26 cellular contexts compared by ENCODE assay signal in the genomic region with DNA sequence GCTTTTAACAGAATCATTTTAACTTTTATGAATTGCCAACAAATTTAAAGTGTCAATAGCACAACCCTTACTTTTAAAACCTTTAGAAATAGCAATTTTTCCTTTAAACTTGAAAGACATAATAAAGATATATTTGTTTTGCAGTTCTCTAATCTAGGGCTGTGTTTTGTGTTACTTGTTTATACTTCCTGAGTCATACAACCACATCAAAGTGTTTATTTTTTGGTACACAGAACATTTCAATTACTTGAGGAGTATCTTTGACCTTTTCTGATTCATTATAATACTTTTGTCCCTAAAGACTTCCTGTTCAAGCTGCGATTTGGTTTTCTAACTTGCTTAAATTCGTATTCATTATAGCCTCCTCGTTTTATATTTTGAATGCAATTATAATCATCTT. TPM values are rescaled to one million over a fixed set of nuclear protein-coding genes. Genes with fewer than 3 reads are reported as not detected.
A peak's percentile ranks its signal among the peaks of the same experiment; 100 is the strongest.
DNase-seq lines count a peak whose midpoint lies in the region; ATAC-seq, FAIRE-seq and TF ChIP-seq lines count a peak whose summit lies in the region.
"Had no signal": no experiment of that assay in that cellular context is flagged by ENCODE, and none has a peak within 500 bp of the region (broad histone marks: within the 10 kb centered on the region; RNA-seq: fewer than 3 reads in every experiment).

No MANE protein-coding gene starts in this region.

- TF ChIP-seq CTCF in endothelial cell of umbilical vein (IDR thresholded peaks at IDR 0.05; ENCODE audit: extremely low read depth in 1 of 2, insufficient read depth in 1 of 2, low read depth in 1 of 2, low read length in 2 of 2), result no peak

- no peak for TF ChIP-seq POLR2A in endothelial cell of umbilical vein (IDR thresholded peaks at IDR 0.05; ENCODE audit: low read depth, low read length)

- no peaks in the 10 kb centered on the region for H3K9me1 ChIP-seq in endothelial cell of umbilical vein (replicated peaks; ENCODE audit: control insufficient read depth, extremely low read depth, insufficient read depth, low read length)

- H3K9me3 ChIP-seq in endothelial cell of umbilical vein (replicated peaks; ENCODE audit: control insufficient read depth, insufficient read depth, low read length), result no peaks in the 10 kb centered on the region
- H3K9me3 ChIP-seq: BLaER1, body of pancreas, testis had no signal

- peaks cover 4% of the 10 kb centered on the region for H3K4me1 ChIP-seq in endothelial cell of umbilical vein (ENCODE audit: control insufficient read depth, extremely low read depth, insufficient read depth, low read length)
- H3K4me1 ChIP-seq: body of pancreas had no signal

- no peak overlapping the region for H3K27ac ChIP-seq in endothelial cell of umbilical vein (ENCODE audit: insufficient read depth, low read depth, low read length)
- H3K27ac ChIP-seq: BLaER1, body of pancreas, KMS-11, testis had no signal

- ATAC-seq in activated CD8-positive, alpha-beta memory T cell treated with anti-CD3 and anti-CD28 coated beads, Interleukin-2, amount 10 ng/mL, durations not matched to agents 7 days and 5 days, result no peak
- ATAC-seq in T-cell (replicated peaks in 1 of 4), result no peak
- ATAC-seq in stimulated activated effector memory CD8-positive, alpha-beta T cell treated with anti-CD3 and anti-CD28 coated beads, Interleukin-12 subunit alpha, Interleukin-12 subunit beta, amount 100 ng/mL, for 72 hours, result peak; percentile 46
- ATAC-seq: activated T-cell treated with anti-CD3 and anti-CD28 coated beads, Interleukin-2, amount 50 U/mL, for 4 hours; body of pancreas; naive thymus-derived CD4-positive, alpha-beta T cell; sciatic nerve; WTC11 had no signal

- H3K4me3 ChIP-seq in endothelial cell of umbilical vein (replicated peaks in 1 of 3; ENCODE audit: insufficient read depth in 1 of 3, low read depth in 1 of 3, low read length in 3 of 3), result no peak overlapping the region
- H3K4me3 ChIP-seq: BLaER1, body of pancreas, testis had no signal

- H3K79me2 ChIP-seq in endothelial cell of umbilical vein (ENCODE audit: control insufficient read depth, insufficient read depth, low read length), result no peaks in the 10 kb centered on the region

- no peak for DNase-seq in activated CD8-positive, alpha-beta memory T cell treated with anti-CD3 and anti-CD28 coated beads, Interleukin-2, amount 10 ng/mL, durations not matched to agents 7 days and 5 days
- DNase-seq in activated CD8-positive, alpha-beta memory T cell treated with anti-CD3 and anti-CD28 coated beads, Interleukin-2, amount 50 U/mL, for 48 hours, result no peak
- no peak for DNase-seq in T-cell
- DNase-seq in endothelial cell of umbilical vein (ENCODE audit: low read depth, low spot score), result no peak
- no peak for DNase-seq in stimulated activated effector memory CD8-positive, alpha-beta T cell treated with anti-CD3 and anti-CD28 coated beads, Interleukin-12 subunit alpha, Interleukin-12 subunit beta, amount 100 ng/mL, for 72 hours (ENCODE audit: low spot score in 2 of 2)
- no peak for DNase-seq in inferior parietal cortex (ENCODE audit: extremely low spot score)
- no peak for DNase-seq in NCI-H748 (lab: John Stamatoyannopoulos, UW; ENCODE audit: unreplicated experiment)
- no peak for DNase-seq in AG20443 (ENCODE audit: low spot score)
- DNase-seq: activated CD4-positive, alpha-beta memory T cell treated with anti-CD3 and anti-CD28 coated beads for 36 hours; activated naive CD4-positive, alpha-beta T cell treated with anti-CD3 and anti-CD28 coated beads, Interleukin-2, amount 10 ng/mL, durations not matched to agents 7 days and 5 days; activated T-cell treated with anti-CD3 and anti-CD28 coated beads, Interleukin-2, amount 50 U/mL, for 4 hours; body of pancreas; erythroblast; mesendoderm; naive thymus-derived CD4-positive, alpha-beta T cell; NCI-H1048; NCI-H2081 treated with DMSO at 0.1 percent for 48 hours; NCI-H446 treated with DMSO at 0.1 percent for 48 hours; NK-92 treated with Interleukin-12 subunit alpha and Interleukin-12 subunit beta, amount 100 ng/mL, for 24 hours; testis had no signal

- CTCF ChIA-PET in activated CD8-positive, alpha-beta memory T cell treated with anti-CD3 and anti-CD28 coated beads, Interleukin-2, amount 10 ng/mL, durations not matched to agents 7 days and 5 days (lab: Charles Lee), result interaction anchor here (0.7 to 1.2 kb wide), 2 partner anchors 12 to 14 kb away, joined by 3 to 4 read pairs; no protein-coding TSS in a partner anchor
- CTCF ChIA-PET in T-cell (lab: Charles Lee) (interaction anchor here in 1 of 2 donors (0.7 kb wide), 1 partner anchor 55 kb away, joined by 3 read pairs; no protein-coding TSS in a partner anchor), endothelial cell of umbilical vein (lab: Charles Lee) (interaction anchor here (1.6 kb wide), 1 partner anchor 10 kb away, joined by 3 read pairs; no protein-coding TSS in a partner anchor)

- H3K9ac ChIP-seq in endothelial cell of umbilical vein (replicated peaks; ENCODE audit: extremely low read depth, insufficient read depth, low read length), result no peak overlapping the region
- H3K9ac ChIP-seq: BLaER1, KMS-11 had no signal

- peaks cover 7% of the 10 kb centered on the region for H3K4me1 Mint-ChIP-seq in activated CD8-positive, alpha-beta memory T cell treated with anti-CD3 and anti-CD28 coated beads, Interleukin-2, amount 10 ng/mL, durations not matched to agents 7 days and 5 days
- H3K4me1 Mint-ChIP-seq in T-cell, result peaks cover 0 to 3% (median 2%) of the 10 kb centered on the region in 3 donors
- H3K4me1 Mint-ChIP-seq in stimulated activated effector memory CD8-positive, alpha-beta T cell treated with anti-CD3 and anti-CD28 coated beads, Interleukin-12 subunit alpha, Interleukin-12 subunit beta, amount 100 ng/mL, for 72 hours, result no peaks in the 10 kb centered on the region
- H3K4me1 Mint-ChIP-seq: activated naive CD4-positive, alpha-beta T cell treated with anti-CD3 and anti-CD28 coated beads, Interleukin-2, amount 10 ng/mL, durations not matched to agents 7 days and 5 days had no signal

- H3K36me3 Mint-ChIP-seq in activated CD8-positive, alpha-beta memory T cell treated with anti-CD3 and anti-CD28 coated beads, Interleukin-2, amount 10 ng/mL, durations not matched to agents 7 days and 5 days, result peaks cover 42% of the 10 kb centered on the region
- peaks cover 19% of the 10 kb centered on the region for H3K36me3 Mint-ChIP-seq in T-cell
- peaks cover 88% of the 10 kb centered on the region for H3K36me3 Mint-ChIP-seq in stimulated activated effector memory CD8-positive, alpha-beta T cell treated with anti-CD3 and anti-CD28 coated beads, Interleukin-12 subunit alpha, Interleukin-12 subunit beta, amount 100 ng/mL, for 72 hours

- no peaks in the 10 kb centered on the region for H3K27me3 Mint-ChIP-seq in activated CD8-positive, alpha-beta memory T cell treated with anti-CD3 and anti-CD28 coated beads, Interleukin-2, amount 10 ng/mL, durations not matched to agents 7 days and 5 days
- no peaks in the 10 kb centered on the region for H3K27me3 Mint-ChIP-seq in T-cell
- H3K27me3 Mint-ChIP-seq: activated CD4-positive, alpha-beta memory T cell treated with anti-CD3 and anti-CD28 coated beads for 36 hours; activated naive CD4-positive, alpha-beta T cell treated with anti-CD3 and anti-CD28 coated beads, Interleukin-2, amount 10 ng/mL, durations not matched to agents 7 days and 5 days; dendritic cell treated with granulocyte-macrophage colony-stimulating factor and Interleukin-4, amounts not matched to agents 40 ng/mL and 50 ng/mL, for 4 days; naive thymus-derived CD4-positive, alpha-beta T cell had no signal

- dilution Hi-C loops in endothelial cell of umbilical vein (cut with MboI; ENCODE audit: extremely low pct_ligation_motif_present, low sequenced_read_pairs), result no loop called here

- H3K27ac Mint-ChIP-seq in activated CD8-positive, alpha-beta memory T cell treated with anti-CD3 and anti-CD28 coated beads, Interleukin-2, amount 10 ng/mL, durations not matched to agents 7 days and 5 days, result peak overlapping the region; percentile 52
- H3K27ac Mint-ChIP-seq in T-cell, result peak overlapping the region; percentile 15 to 28
- no peak overlapping the region for H3K27ac Mint-ChIP-seq in stimulated activated effector memory CD8-positive, alpha-beta T cell treated with anti-CD3 and anti-CD28 coated beads, Interleukin-12 subunit alpha, Interleukin-12 subunit beta, amount 100 ng/mL, for 72 hours
- H3K27ac Mint-ChIP-seq: activated CD4-positive, alpha-beta memory T cell treated with anti-CD3 and anti-CD28 coated beads for 36 hours; activated naive CD4-positive, alpha-beta T cell treated with anti-CD3 and anti-CD28 coated beads, Interleukin-2, amount 10 ng/mL, durations not matched to agents 7 days and 5 days; dendritic cell treated with granulocyte-macrophage colony-stimulating factor and Interleukin-4, amounts not matched to agents 40 ng/mL and 50 ng/mL, for 4 days; T-helper 2 cell treated with Interferon-gamma antibody and Interleukin-4, amounts not matched to agents 5 μg/mL and 100 μg/mL, for 36 hours had no signal

- no peaks in the 10 kb centered on the region for H3K27me3 ChIP-seq in endothelial cell of umbilical vein (ENCODE audit: control insufficient read depth in 2 of 2, insufficient read depth in 2 of 2, low read length in 2 of 2)
- H3K27me3 ChIP-seq: BLaER1, body of pancreas, testis had no signal

- no TSS peak for BruUV-seq in endothelial cell of umbilical vein (replicated peaks; lab: Mats Ljungman, UMichigan)

- no peak overlapping the region for H3K4me3 Mint-ChIP-seq in activated CD8-positive, alpha-beta memory T cell treated with anti-CD3 and anti-CD28 coated beads, Interleukin-2, amount 10 ng/mL, durations not matched to agents 7 days and 5 days
- H3K4me3 Mint-ChIP-seq in T-cell, result no peak overlapping the region
- no peak overlapping the region for H3K4me3 Mint-ChIP-seq in stimulated activated effector memory CD8-positive, alpha-beta T cell treated with anti-CD3 and anti-CD28 coated beads, Interleukin-12 subunit alpha, Interleukin-12 subunit beta, amount 100 ng/mL, for 72 hours
- H3K4me3 Mint-ChIP-seq: activated CD4-positive, alpha-beta memory T cell treated with anti-CD3 and anti-CD28 coated beads for 36 hours; activated naive CD4-positive, alpha-beta T cell treated with anti-CD3 and anti-CD28 coated beads, Interleukin-2, amount 10 ng/mL, durations not matched to agents 7 days and 5 days; activated T-cell treated with anti-CD3 and anti-CD28 coated beads, Interleukin-2, amount 50 U/mL, for 4 hours; dendritic cell treated with granulocyte-macrophage colony-stimulating factor and Interleukin-4, amounts not matched to agents 40 ng/mL and 50 ng/mL, for 4 days; naive thymus-derived CD4-positive, alpha-beta T cell; T-helper 2 cell treated with Interferon-gamma antibody and Interleukin-4, amounts not matched to agents 5 μg/mL and 100 μg/mL, for 36 hours; WTC11 had no signal

- no peak overlapping the region for H2AFZ ChIP-seq in endothelial cell of umbilical vein (ENCODE audit: low read depth, low read length)

- H3K4me2 ChIP-seq in endothelial cell of umbilical vein (ENCODE audit: insufficient read depth, low read length), result no peak overlapping the region
- H3K4me2 ChIP-seq: BLaER1, KMS-11 had no signal

- intact Hi-C loops in endothelial cell of umbilical vein (cut with micrococcal nuclease), result no loop called here

- POLR2A ChIA-PET in T-cell (lab: Charles Lee), result interaction anchor here in 1 of 2 donors (0.6 to 0.8 kb wide), 2 partner anchors 17 to 643 kb away, joined by 3 to 7 read pairs; no protein-coding TSS in a partner anchor
- POLR2A ChIA-PET in endothelial cell of umbilical vein (lab: Charles Lee), result no interaction called here

- H4K20me1 ChIP-seq in endothelial cell of umbilical vein (replicated peaks; ENCODE audit: control insufficient read depth, extremely low read depth, insufficient read depth, low read length), result peaks cover 2% of the 10 kb centered on the region

- FAIRE-seq in endothelial cell of umbilical vein (lab: Jason Lieb, UNC), result peak; percentile 48

- no peaks in the 10 kb centered on the region for H3K9me3 Mint-ChIP-seq in activated CD8-positive, alpha-beta memory T cell treated with anti-CD3 and anti-CD28 coated beads, Interleukin-2, amount 10 ng/mL, durations not matched to agents 7 days and 5 days (ENCODE audit: low read depth)
- H3K9me3 Mint-ChIP-seq in T-cell, result no peaks in the 10 kb centered on the region
- H3K9me3 Mint-ChIP-seq in stimulated activated effector memory CD8-positive, alpha-beta T cell treated with anti-CD3 and anti-CD28 coated beads, Interleukin-12 subunit alpha, Interleukin-12 subunit beta, amount 100 ng/mL, for 72 hours, result no peaks in the 10 kb centered on the region
- H3K9me3 Mint-ChIP-seq: activated CD4-positive, alpha-beta memory T cell treated with anti-CD3 and anti-CD28 coated beads for 36 hours; activated naive CD4-positive, alpha-beta T cell treated with anti-CD3 and anti-CD28 coated beads, Interleukin-2, amount 10 ng/mL, durations not matched to agents 7 days and 5 days; activated T-cell treated with anti-CD3 and anti-CD28 coated beads, Interleukin-2, amount 50 U/mL, for 4 hours; dendritic cell treated with granulocyte-macrophage colony-stimulating factor and Interleukin-4, amounts not matched to agents 40 ng/mL and 50 ng/mL, for 4 days; T-helper 2 cell treated with Interferon-gamma antibody and Interleukin-4, amounts not matched to agents 5 μg/mL and 100 μg/mL, for 36 hours; WTC11 had no signal

- H3K36me3 ChIP-seq in endothelial cell of umbilical vein (ENCODE audit: control insufficient read depth in 2 of 2, extremely low read depth in 1 of 2, insufficient read depth in 2 of 2, low read length in 2 of 2), result peaks cover 6 to 19% of the 10 kb centered on the region in 2 experiments

RNA-seq across cellular contexts. Expression of gene TYW5, which starts 21.8 kb away (rescaled TPM):
- 10 to 100 TPM; 12.1 to 12.6 TPM for total RNA-seq in activated CD8-positive, alpha-beta memory T cell treated with anti-CD3 and anti-CD28 coated beads, Interleukin-2, amount 10 ng/mL, durations not matched to agents 7 days and 5 days
- total RNA-seq in T-cell (10 to 100 TPM in 2 of 5 donors, 1 to 10 TPM in 3; 7.9 to 13.1 (median 9.4) TPM), endothelial cell of umbilical vein (8.5 and 8.9 TPM in 2 replicates)
- 1.7 and 2.6 TPM in 2 replicates for polyA plus RNA-seq in endothelial cell of umbilical vein
- polyA plus RNA-seq in endothelial cell of umbilical vein (2011; cell fraction: cytosol; rRNA removed), result 2.3 and 2.8 TPM in 2 replicates
- polyA plus RNA-seq in endothelial cell of umbilical vein (2011; cell fraction: nucleus; rRNA removed), result 9.7 and 12.6 TPM in 2 replicates
- 6.6 and 6.9 TPM in 2 replicates for polyA plus RNA-seq in endothelial cell of umbilical vein (2012)
- polyA minus RNA-seq in endothelial cell of umbilical vein, result 3.2 and 4.4 TPM in 2 replicates
- 1.4 TPM for polyA minus RNA-seq in endothelial cell of umbilical vein (2011; cell fraction: cytosol; rRNA and poly(A)+ RNA removed)
- polyA minus RNA-seq in endothelial cell of umbilical vein (2011; cell fraction: nucleus; rRNA and poly(A)+ RNA removed), result 9.4 and 13.2 TPM in 2 replicates

RNA-seq across cellular contexts. Expression of gene MAIP1, which starts 21.9 kb away (rescaled TPM):
- 10 to 100 TPM; 22.0 to 26.3 TPM for total RNA-seq in activated CD8-positive, alpha-beta memory T cell treated with anti-CD3 and anti-CD28 coated beads, Interleukin-2, amount 10 ng/mL, durations not matched to agents 7 days and 5 days
- 10 to 100 TPM; 13.9 to 29.6 (median 14.7) TPM for total RNA-seq in T-cell
- 17.7 and 17.9 TPM in 2 replicates for total RNA-seq in endothelial cell of umbilical vein
- 12.0 and 14.4 TPM in 2 replicates for polyA plus RNA-seq in endothelial cell of umbilical vein
- polyA plus RNA-seq in endothelial cell of umbilical vein (2011; cell fraction: cytosol; rRNA removed), result 12.1 and 14.4 TPM in 2 replicates
- polyA plus RNA-seq in endothelial cell of umbilical vein (2011; cell fraction: nucleus; rRNA removed), result 6.8 and 7.4 TPM in 2 replicates
- polyA plus RNA-seq in endothelial cell of umbilical vein (2012), result 19.5 and 25.0 TPM in 2 replicates
- 6.6 and 9.5 TPM in 2 replicates for polyA minus RNA-seq in endothelial cell of umbilical vein
- polyA minus RNA-seq in endothelial cell of umbilical vein (2011; cell fraction: cytosol; rRNA and poly(A)+ RNA removed), result 15.2 TPM
- 13.5 and 13.8 TPM in 2 replicates for polyA minus RNA-seq in endothelial cell of umbilical vein (2011; cell fraction: nucleus; rRNA and poly(A)+ RNA removed)

RNA-seq across cellular contexts. Expression of gene C2orf69, which starts 22.4 kb away (rescaled TPM):
- 10 to 100 TPM; 18.9 to 19.5 TPM for total RNA-seq in activated CD8-positive, alpha-beta memory T cell treated with anti-CD3 and anti-CD28 coated beads, Interleukin-2, amount 10 ng/mL, durations not matched to agents 7 days and 5 days
- total RNA-seq in T-cell, result 10 to 100 TPM; 12.3 to 12.9 (median 12.6) TPM
- total RNA-seq in endothelial cell of umbilical vein, result 11.4 and 12.9 TPM in 2 replicates
- polyA plus RNA-seq in endothelial cell of umbilical vein, result 1.7 and 2.0 TPM in 2 replicates
- polyA plus RNA-seq in endothelial cell of umbilical vein (2011; cell fraction: cytosol; rRNA removed), result 1.9 and 2.3 TPM in 2 replicates
- 0.94 and 1.7 TPM in 2 replicates for polyA plus RNA-seq in endothelial cell of umbilical vein (2011; cell fraction: nucleus; rRNA removed)
- polyA plus RNA-seq in endothelial cell of umbilical vein (2012), result 6.9 and 9.9 TPM in 2 replicates
- 3.1 and 3.4 TPM in 2 replicates for polyA minus RNA-seq in endothelial cell of umbilical vein
- 4.0 TPM for polyA minus RNA-seq in endothelial cell of umbilical vein (2011; cell fraction: cytosol; rRNA and poly(A)+ RNA removed)
- polyA minus RNA-seq in endothelial cell of umbilical vein (2011; cell fraction: nucleus; rRNA and poly(A)+ RNA removed), result 3.3 and 4.4 TPM in 2 replicates
